ENCODE assay signal across 8 cellular contexts in the genomic region with DNA sequence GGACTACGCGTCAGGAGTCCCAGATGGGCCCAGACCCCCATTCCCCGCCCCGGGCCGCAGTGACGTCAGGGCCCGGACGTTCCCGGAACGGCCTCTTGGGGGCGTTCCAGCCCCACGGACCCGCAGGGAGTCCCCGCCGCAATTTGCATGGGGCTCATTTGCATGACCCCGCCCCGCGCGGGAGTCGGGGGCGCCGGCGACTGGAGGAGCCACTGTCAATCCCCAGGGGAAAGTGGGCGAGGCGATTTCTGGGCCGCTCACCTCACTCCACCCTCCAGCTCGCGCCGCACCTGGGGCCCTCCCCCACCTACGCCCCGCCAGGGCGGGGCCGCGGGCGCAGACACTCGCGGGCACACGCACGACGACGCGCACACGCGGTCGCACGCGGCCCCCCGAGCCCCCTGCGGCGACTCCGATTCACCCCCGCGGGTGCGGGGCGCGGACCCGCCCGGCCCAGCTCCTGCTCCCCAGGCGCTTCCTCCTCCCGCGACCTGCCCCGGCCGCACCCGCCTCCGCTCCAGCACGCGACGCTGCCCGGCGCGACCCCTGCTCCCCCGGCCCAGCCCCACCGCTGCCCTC.
DNase-seq lines count a peak whose midpoint lies in the region; ATAC-seq and TF ChIP-seq lines count a peak whose summit lies in the region.

No MANE protein-coding gene starts in this region.

- TF ChIP-seq CTCF in DND-41 (IDR thresholded peaks at IDR 0.05; ENCODE audit: borderline replicate concordance, extremely low read depth, low read length, poor library complexity, severe bottlenecking) = peak; percentile 82
- peak; percentile 40 for TF ChIP-seq CTCF in LNCaP clone FGC (IDR thresholded peaks at IDR 0.05; ENCODE audit: control insufficient read depth, extremely low read depth, insufficient read depth)
- TF ChIP-seq CTCF in SU-DHL-6 (IDR thresholded peaks at IDR 0.05; ENCODE audit: insufficient read depth, low read length, poor library complexity, severe bottlenecking) = peak; percentile 72
- TF ChIP-seq CTCF in retinal pigment epithelial cell (conservative IDR thresholded peaks at IDR 0.05; ENCODE audit: low read depth, low read length) = peak; percentile 75

- peak; percentile 91 for DNase-seq in DND-41
- no peak for DNase-seq in LNCaP clone FGC (ENCODE audit: low read depth)
- peak; percentile 91 for DNase-seq in adipocyte (ENCODE audit: low read depth)
- DNase-seq in hepatic stellate cell (ENCODE audit: low spot score) = peak; percentile 82
- DNase-seq in retinal pigment epithelial cell (ENCODE audit: low read depth) = peak; percentile 47
- DNase-seq in HPDE6-E6E7 (ENCODE audit: extremely low spot score) = no peak

- no peaks in the 10 kb centered on the region for H3K27me3 ChIP-seq in DND-41 (ENCODE audit: insufficient read depth, low read length, poor library complexity)
- H3K27me3 ChIP-seq in SU-DHL-6 (ENCODE audit: low read length) = no peaks in the 10 kb centered on the region
- peaks cover 24% of the 10 kb centered on the region for H3K27me3 ChIP-seq in adipocyte (replicated peaks; ENCODE audit: control insufficient read depth, insufficient read depth, low read length)

- H3K4me1 ChIP-seq in DND-41 (ENCODE audit: insufficient read depth, low read length) (peaks cover 13% of the 10 kb centered on the region), adipocyte (ENCODE audit: control insufficient read depth, insufficient read depth, low read length) (no peaks in the 10 kb centered on the region)

- no peaks in the 10 kb centered on the region for H3K36me3 ChIP-seq in DND-41 (ENCODE audit: insufficient read depth, low read length)
- H3K36me3 ChIP-seq in SU-DHL-6 (ENCODE audit: low read length) = no peaks in the 10 kb centered on the region
- no peaks in the 10 kb centered on the region for H3K36me3 ChIP-seq in adipocyte (ENCODE audit: control insufficient read depth, insufficient read depth, low read length, severe bottlenecking)

- H3K9me3 ChIP-seq in DND-41 (ENCODE audit: insufficient read depth, low read length, severe bottlenecking) (no peaks in the 10 kb centered on the region), SU-DHL-6 (ENCODE audit: insufficient read depth, low read length) (no peaks in the 10 kb centered on the region), adipocyte (ENCODE audit: control insufficient read depth, low read length) (no peaks in the 10 kb centered on the region)

- H3K79me2 ChIP-seq in DND-41 (ENCODE audit: insufficient read depth, low read length) (no peaks in the 10 kb centered on the region), SU-DHL-6 (ENCODE audit: insufficient read depth, low read length) (no peaks in the 10 kb centered on the region)

- H3K9ac ChIP-seq in DND-41 (ENCODE audit: low read depth, low read length) (peak overlapping the region; percentile 36; the same call in 1 of the 2 replicates), SU-DHL-6 (ENCODE audit: low read length) (no peak overlapping the region), adipocyte (ENCODE audit: low read length) (no peak overlapping the region)

- ATAC-seq in DND-41 (ENCODE audit: insufficient read depth, low read depth) (peak; percentile 95), GM21717 (IDR thresholded peaks at IDR 0.05; ENCODE audit: unreplicated experiment) (peak; percentile 58)

- H3K4me3 ChIP-seq in DND-41 (ENCODE audit: low read depth in 1 of 2, low read length in 2 of 2) (peak overlapping the region in 1 of 2 experiments; percentile 49; a peak in 2 of 4 replicates), LNCaP clone FGC (ENCODE audit: low read depth, low read length) (0 out of 2 replicates have a peak overlapping the region, but pooled peaks have one; percentile 4), SU-DHL-6 (ENCODE audit: insufficient read depth, low read length, poor library complexity, severe bottlenecking) (peak overlapping the region; percentile 33), adipocyte (ENCODE audit: low read length) (peak overlapping the region; percentile 37), retinal pigment epithelial cell (ENCODE audit: low read length) (peak overlapping the region; percentile 15)

- peaks cover 55% of the 10 kb centered on the region for H4K20me1 ChIP-seq in DND-41 (ENCODE audit: insufficient read depth, low read length)
- H4K20me1 ChIP-seq in SU-DHL-6 (ENCODE audit: low read depth, low read length) = no peaks in the 10 kb centered on the region

- H3K27ac ChIP-seq in DND-41 (ENCODE audit: low read length) = no peak overlapping the region
- no peak overlapping the region for H3K27ac ChIP-seq in SU-DHL-6 (ENCODE audit: low read depth, low read length)

- no peaks in the 10 kb centered on the region for H3F3A ChIP-seq in SU-DHL-6 (ENCODE audit: insufficient read depth)

- 0 out of 2 replicates have a peak overlapping the region, but pooled peaks have one; percentile 45 for H2AFZ ChIP-seq in DND-41 (ENCODE audit: low read depth, low read length)
- no peak overlapping the region for H2AFZ ChIP-seq in SU-DHL-6 (ENCODE audit: low read depth, low read length, severe bottlenecking)

- H3K4me2 ChIP-seq in DND-41 (ENCODE audit: insufficient read depth, low read length) (peak overlapping the region; percentile 73), SU-DHL-6 (ENCODE audit: low read depth, low read length, poor library complexity, severe bottlenecking) (peak overlapping the region; percentile 41)

- no peaks in the 10 kb centered on the region for H3K9me2 ChIP-seq in SU-DHL-6 (replicated peaks; ENCODE audit: insufficient read depth, low read length)

Comparison
In these comparisons a context has a peak if more than half of its experiments do, and no peak if none do; other contexts are left out.
1. DNase-seq: peak in DND-41 (single experiment), adipocyte (single experiment), hepatic stellate cell (single experiment) and retinal pigment epithelial cell (single experiment); none in LNCaP clone FGC (single experiment) and HPDE6-E6E7 (single experiment).
2. Peak in every context shown above with its lines, with median percentiles within 50 percentile points of each other: CTCF ChIP-seq.